ENCODE assay signal across 18 cellular contexts in the genomic region with DNA sequence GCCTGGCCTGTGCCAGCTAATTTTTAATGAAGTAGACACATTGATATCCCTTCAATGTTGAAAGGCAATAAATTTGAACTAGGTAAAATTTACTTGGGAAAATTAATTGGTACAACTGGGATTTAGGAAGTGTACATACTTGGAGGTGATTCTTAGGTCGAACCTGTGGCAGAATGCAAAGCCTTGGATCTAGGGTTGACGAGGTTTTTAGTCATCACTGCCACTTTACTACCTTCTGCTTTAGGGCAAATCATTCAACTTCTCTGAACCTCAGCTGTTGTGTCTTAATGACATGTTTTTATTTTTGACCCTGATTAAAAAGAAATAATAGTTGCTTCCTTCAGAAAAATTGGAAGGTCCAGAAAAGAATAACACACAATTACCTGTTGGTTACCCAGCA. TPM values are rescaled to one million over a fixed set of nuclear protein-coding genes. Genes with fewer than 3 reads are reported as not detected.
DNase-seq lines count a peak whose midpoint lies in the region; ATAC-seq, FAIRE-seq and TF ChIP-seq lines count a peak whose summit lies in the region.
"Had no signal": no experiment of that assay in that cellular context is flagged by ENCODE, and none has a peak within 500 bp of the region (broad histone marks: within the 10 kb centered on the region; RNA-seq: fewer than 3 reads in every experiment).

No MANE protein-coding gene starts in this region.

- peaks cover 16 to 58% (median 39%) of the 10 kb centered on the region in 3 donors for H3K4me1 Mint-ChIP-seq in CD8-positive, alpha-beta memory T cell
- H3K4me1 Mint-ChIP-seq in brain: peaks cover 36% of the 10 kb centered on the region
- peaks cover 33% of the 10 kb centered on the region for H3K4me1 Mint-ChIP-seq in osteocyte (ENCODE audit: unreplicated experiment)

- no peak for TF ChIP-seq CTCF in Loucy (conservative IDR thresholded peaks at IDR 0.05; ENCODE audit: low read length)
- TF ChIP-seq CTCF in brain (conservative IDR thresholded peaks at IDR 0.05): no peak
- TF ChIP-seq CTCF in osteocyte (IDR thresholded peaks at IDR 0.05): no peak

- no peak for TF ChIP-seq POLR2A in GM12891 (IDR thresholded peaks at IDR 0.05; ENCODE audit: low read depth, low read length)

- no peak for ATAC-seq in GM19463 (IDR thresholded peaks at IDR 0.05; ENCODE audit: unreplicated experiment)

- no peaks in the 10 kb centered on the region for H3K9me3 Mint-ChIP-seq in CD8-positive, alpha-beta memory T cell
- H3K9me3 Mint-ChIP-seq in brain (peaks cover 0 to 4% (median 0%) of the 10 kb centered on the region in 5 experiments), osteocyte (ENCODE audit: unreplicated experiment) (no peaks in the 10 kb centered on the region)
- H3K9me3 Mint-ChIP-seq: activated B cell treated with CpG ODN at 0.5 μM for 24 hours; activated T-helper 2 cell treated with anti-CD3 and anti-CD28 coated beads, Interferon-gamma antibody, Interleukin-2, Interleukin-4, amounts not matched to agents 10 μg/mL and 5 μg/mL and 100 μg/mL, durations not matched to agents 14 hours and 24 hours and 36 hours had no signal

- H3K4me3 ChIP-seq in CD8-positive, alpha-beta memory T cell (ENCODE audit: low read length): no peak overlapping the region
- peak overlapping the region; percentile 85 for H3K4me3 ChIP-seq in Loucy (ENCODE audit: low read length, poor library complexity, severe bottlenecking)

- no peak overlapping the region for H2AFZ ChIP-seq in Loucy (ENCODE audit: low read length)

- no peaks in the 10 kb centered on the region for H3F3A ChIP-seq in Loucy (ENCODE audit: low read depth)

- H3K27me3 Mint-ChIP-seq in CD8-positive, alpha-beta memory T cell: no peaks in the 10 kb centered on the region
- peaks cover 6% of the 10 kb centered on the region for H3K27me3 Mint-ChIP-seq in brain
- H3K27me3 Mint-ChIP-seq in osteocyte (ENCODE audit: unreplicated experiment): no peaks in the 10 kb centered on the region
- H3K27me3 Mint-ChIP-seq: activated B cell treated with CpG ODN at 0.5 μM for 24 hours had no signal

- peak overlapping the region in 5 of 7 donors; percentile 12 to 96 (median 70) for H3K4me3 Mint-ChIP-seq in CD8-positive, alpha-beta memory T cell
- peak overlapping the region in 4 of 5 experiments; percentile 56 to 99 (median 96) for H3K4me3 Mint-ChIP-seq in brain
- H3K4me3 Mint-ChIP-seq in osteocyte (ENCODE audit: unreplicated experiment): peak overlapping the region; percentile 38

- FAIRE-seq in GM12891 (lab: Jason Lieb, UNC): no peak
- FAIRE-seq: colon had no signal

- peaks cover 0 to 11% (median 0%) of the 10 kb centered on the region in 3 donors for H3K36me3 Mint-ChIP-seq in CD8-positive, alpha-beta memory T cell
- H3K36me3 Mint-ChIP-seq in brain: peaks cover 21% of the 10 kb centered on the region
- no peaks in the 10 kb centered on the region for H3K36me3 Mint-ChIP-seq in osteocyte (ENCODE audit: unreplicated experiment)

- peak overlapping the region in 2 of 8 donors; percentile 60 to 65 for H3K27ac Mint-ChIP-seq in CD8-positive, alpha-beta memory T cell
- peak overlapping the region in 1 of 5 experiments; percentile 98 for H3K27ac Mint-ChIP-seq in brain
- peak overlapping the region; percentile 93 for H3K27ac Mint-ChIP-seq in osteocyte (ENCODE audit: unreplicated experiment)

- no peaks in the 10 kb centered on the region for H3K9me2 ChIP-seq in Loucy (replicated peaks; ENCODE audit: low read depth, low read length)

- POLR2A ChIA-PET in CD8-positive, alpha-beta memory T cell (lab: Charles Lee): no interaction called here

- DNase-seq in CD8-positive, alpha-beta memory T cell: no peak
- DNase-seq in osteocyte (ENCODE audit: extremely low spot score, unreplicated experiment): no peak
- DNase-seq in activated CD4-positive, alpha-beta T cell treated with anti-CD3 and anti-CD28 coated beads, Interleukin-2, amount 50 U/mL, for 1 hour: no peak
- DNase-seq in GM12891 (ENCODE audit: insufficient read length, low spot score): no peak
- no peak for DNase-seq in kidney glomerular epithelial cell (lab: John Stamatoyannopoulos, UW)
- DNase-seq: activated B cell treated with CpG ODN at 0.5 μM for 24 hours; activated CD8-positive, alpha-beta memory T cell treated with anti-CD3 and anti-CD28 coated beads for 24 hours; BE2C; islet precursor cell; NCI-H1092; NCI-H2107; NCI-H524 treated with DMSO at 0.1 percent for 48 hours; occipital lobe had no signal

- H3K79me2 ChIP-seq in Loucy (ENCODE audit: insufficient read depth, low read length): peaks cover 67% of the 10 kb centered on the region

- no peaks in the 10 kb centered on the region for H3K9me3 ChIP-seq in CD8-positive, alpha-beta memory T cell (ENCODE audit: low read length)
- H3K9me3 ChIP-seq in Loucy (ENCODE audit: insufficient read depth, low read depth, low read length): no peaks in the 10 kb centered on the region
- H3K9me3 ChIP-seq: BE2C had no signal

- peak overlapping the region; percentile 88 for H3K9ac ChIP-seq in Loucy (ENCODE audit: low read depth, low read length, poor library complexity, severe bottlenecking)

- H3K27me3 ChIP-seq in CD8-positive, alpha-beta memory T cell (ENCODE audit: insufficient read depth, low read length, poor library complexity, severe bottlenecking): no peaks in the 10 kb centered on the region
- H3K27me3 ChIP-seq in Loucy (ENCODE audit: insufficient read depth, low read length, poor library complexity, severe bottlenecking): no peaks in the 10 kb centered on the region
- H3K27me3 ChIP-seq: BE2C had no signal

- H4K20me1 ChIP-seq in Loucy (ENCODE audit: insufficient read depth, low read length, poor library complexity, severe bottlenecking): peaks cover 36% of the 10 kb centered on the region

- no peaks in the 10 kb centered on the region for H3K36me3 ChIP-seq in CD8-positive, alpha-beta memory T cell (ENCODE audit: insufficient read depth, low read length)
- H3K36me3 ChIP-seq in Loucy (ENCODE audit: insufficient read depth, low read length): no peaks in the 10 kb centered on the region
- H3K36me3 ChIP-seq: BE2C had no signal

- peaks cover 17% of the 10 kb centered on the region for H3K4me1 ChIP-seq in CD8-positive, alpha-beta memory T cell (ENCODE audit: insufficient read depth, low read length)
- H3K4me1 ChIP-seq in Loucy (ENCODE audit: insufficient read depth, low read length, poor library complexity, severe bottlenecking): peaks cover 50% of the 10 kb centered on the region
- H3K4me1 ChIP-seq: BE2C had no signal

- peak overlapping the region; percentile 88 for H3K4me2 ChIP-seq in Loucy (ENCODE audit: low read depth, low read length, poor library complexity, severe bottlenecking)

- CTCF ChIA-PET in CD8-positive, alpha-beta memory T cell (lab: Charles Lee): no interaction called here

- no peak overlapping the region for H3K27ac ChIP-seq in CD8-positive, alpha-beta memory T cell (ENCODE audit: low read depth, low read length)

TF ChIP-seq in GM12891, 5 proteins besides CTCF, POLR2A, EP300 and RAD21:
- TF ChIP-seq PAX5 (IDR thresholded peaks at IDR 0.05; ENCODE audit: insufficient read depth, low read length, severe bottlenecking): no peak
- TF ChIP-seq TAF1 (IDR thresholded peaks at IDR 0.05; ENCODE audit: low read depth, low read length): no peak
- no peak for TF ChIP-seq POLR2AphosphoS5 (IDR thresholded peaks at IDR 0.05; ENCODE audit: low read depth, low read length)
- no peak for TF ChIP-seq POU2F2 (IDR thresholded peaks at IDR 0.05; ENCODE audit: low read depth, low read length)
- TF ChIP-seq SPI1 (IDR thresholded peaks at IDR 0.05; ENCODE audit: low read depth, low read length): no peak
TF ChIP-seq in GM12891: peak in this region for 0.

RNA-seq across cellular contexts. Expression of a gene that starts 2.5 kb away (rescaled TPM):
- total RNA-seq in CD8-positive, alpha-beta memory T cell: 10 to 100 TPM; 35.9 to 36.1 TPM
- polyA plus RNA-seq in CD8-positive, alpha-beta memory T cell: 43.5 TPM
- 7.9 TPM for polyA plus RNA-seq in brain (ENCODE audit: insufficient read depth, low read depth, low replicate concordance)
- total RNA-seq in osteocyte: 36.2 and 38.9 TPM in 2 replicates
- polyA plus RNA-seq in GM12891 (2012; ENCODE audit: low read depth, missing spikeins): 21.5 TPM

RNA-seq across cellular contexts. Expression of a gene that starts 30.2 kb away (rescaled TPM):
- under 1 TPM in 1 of 2 experiments, not detected in 1; 0.44 TPM for total RNA-seq in CD8-positive, alpha-beta memory T cell
- not detected for polyA plus RNA-seq in CD8-positive, alpha-beta memory T cell
- 0.71 TPM for polyA plus RNA-seq in brain (ENCODE audit: insufficient read depth, low read depth, low replicate concordance)
- total RNA-seq in osteocyte: 1.3 and 2.0 TPM in 2 replicates
- 3.5 TPM for polyA plus RNA-seq in GM12891 (2012; ENCODE audit: low read depth, missing spikeins)

Comparison
In these comparisons a context has a peak if more than half of its experiments do, and no peak if none do; other contexts are left out.
1. H3K4me3 Mint-ChIP-seq: peak in every context shown above with its lines; median percentile 96 in brain; 70 in CD8-positive, alpha-beta memory T cell; 38 in osteocyte.